Comparison of ENCODE assay signal across 24 cellular contexts in the genomic region with DNA sequence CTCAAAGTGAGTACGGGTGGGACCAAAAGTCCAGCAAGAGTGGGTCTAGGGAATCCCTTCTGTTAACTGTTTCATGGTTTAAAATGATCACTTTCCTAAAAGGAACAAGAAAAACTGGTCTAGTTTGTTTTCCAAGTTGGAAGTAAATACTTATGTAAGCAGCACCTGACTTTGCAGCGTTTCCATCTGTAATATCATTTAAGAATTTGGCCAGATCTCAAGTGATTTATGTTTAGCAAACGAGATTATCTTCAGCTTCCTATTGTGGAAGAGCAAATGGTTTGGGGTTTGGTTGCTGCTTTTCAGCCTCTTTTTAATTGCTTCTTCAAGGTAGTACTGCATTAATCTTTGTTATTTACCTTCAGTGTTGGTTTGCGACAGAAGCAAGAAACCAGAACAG. TPM values are rescaled to one million over a fixed set of nuclear protein-coding genes. Genes with fewer than 3 reads are reported as not detected.
DNase-seq lines count a peak whose midpoint lies in the region; ATAC-seq and TF ChIP-seq lines count a peak whose summit lies in the region.
"Had no signal": no experiment of that assay in that cellular context is flagged by ENCODE, and none has a peak within 500 bp of the region (broad histone marks: within the 10 kb centered on the region; RNA-seq: fewer than 3 reads in every experiment).

No MANE protein-coding gene starts in this region.

- no peaks in the 10 kb centered on the region for H3K36me3 Mint-ChIP-seq in natural killer cell treated with Interleukin-12 subunit alpha and Interleukin-12 subunit beta and Interleukin-15 and Interleukin-18, amount 100 ng/mL, for 72 hours

- POLR2A ChIA-PET in HEK293 (lab: Yijun Ruan, JAX) (interaction anchor here (1.0 kb wide), 1 partner anchor 16 kb away, joined by 3 read pairs; no protein-coding TSS in a partner anchor), PC-9 (lab: Charles Lee; ENCODE audit: unreplicated experiment) (interaction anchor here (0.6 kb wide), 1 partner anchor 51 kb away, joined by 3 read pairs; the partner anchor contains the start of gene FHIP1A)

- no peak overlapping the region for H2AFZ ChIP-seq in PC-9

- H3K9me3 ChIP-seq in HEK293 (ENCODE audit: control insufficient read depth, insufficient read depth, low read depth, low read length) (no peaks in the 10 kb centered on the region), PC-9 (ENCODE audit: insufficient read depth, low read depth) (no peaks in the 10 kb centered on the region)
- H3K9me3 ChIP-seq: ascending aorta, esophagus squamous epithelium, Peyer's patch, SK-N-SH, thyroid gland had no signal

- no peak overlapping the region for H3K27ac Mint-ChIP-seq in natural killer cell treated with Interleukin-12 subunit alpha and Interleukin-12 subunit beta and Interleukin-15 and Interleukin-18, amount 100 ng/mL, for 72 hours

- peaks cover 6% of the 10 kb centered on the region for H3F3A ChIP-seq in PC-9 (ENCODE audit: insufficient read depth, low read depth)

- H3K9me3 Mint-ChIP-seq in natural killer cell treated with Interleukin-12 subunit alpha and Interleukin-12 subunit beta and Interleukin-15 and Interleukin-18, amount 100 ng/mL, for 72 hours = no peaks in the 10 kb centered on the region
- H3K9me3 Mint-ChIP-seq: nephron had no signal

- intact Hi-C loops in PC-9 (cut with micrococcal nuclease; ENCODE audit: unreplicated experiment) = loop anchor here (2.0 kb wide), 1 partner anchor 49 kb away; no protein-coding TSS in a partner anchor
- intact Hi-C loops in Right ventricle myocardium superior (cut with DNase I) = no loop called here

- DNase-seq in PC-9 = peak in 1 of 2 experiments; percentile 61
- DNase-seq in left kidney (ENCODE audit: low read depth, low spot score) = peak; percentile 30
- no peak for DNase-seq in activated CD4-positive, alpha-beta T cell treated with anti-CD3 and anti-CD28 coated beads for 4 hours
- no peak for DNase-seq in Right ventricle myocardium superior
- no peak for DNase-seq in natural killer cell treated with Interleukin-12 subunit alpha and Interleukin-12 subunit beta and Interleukin-15 and Interleukin-18, amount 100 ng/mL, for 72 hours (ENCODE audit: low spot score)
- DNase-seq: activated CD4-positive, alpha-beta T cell treated with anti-CD3 and anti-CD28 coated beads for 1 hour; activated naive CD4-positive, alpha-beta T cell treated with anti-CD3 and anti-CD28 coated beads, Interleukin-2, amount 50 U/mL, for 16 hours; cerebellar nuclear complex; effector CD4-positive, alpha-beta T cell; esophagus squamous epithelium; GOT3; KG1; NCI-H2081; NCI-H526; Peyer's patch; SK-N-SH; small intestine; stimulated activated naive CD4-positive, alpha-beta T cell treated with Interleukin-2 at 50 U/mL for 16 hours; thyroid gland had no signal

- no peaks in the 10 kb centered on the region for H3K9me2 ChIP-seq in PC-9 (ENCODE audit: insufficient read depth)
- H3K9me2 ChIP-seq: SK-N-SH had no signal

- no peaks in the 10 kb centered on the region for H4K20me1 ChIP-seq in PC-9 (ENCODE audit: insufficient read depth)

- H3K36me3 ChIP-seq in HEK293 (ENCODE audit: control insufficient read depth in 2 of 2, insufficient read depth in 1 of 2, low read length in 2 of 2) = no peaks in the 10 kb centered on the region
- H3K36me3 ChIP-seq in PC-9 (ENCODE audit: low read depth) = no peaks in the 10 kb centered on the region
- H3K36me3 ChIP-seq: ascending aorta, esophagus squamous epithelium, Peyer's patch, thyroid gland had no signal

- 0 out of 2 replicates have a peak, but pooled peaks cover 5% of the 10 kb centered on the region for H3K79me2 ChIP-seq in PC-9 (ENCODE audit: low read depth)

- BruUV-seq in PC-9 (replicated peaks; lab: Mats Ljungman, UMichigan) = no TSS peak

- H3K4me2 ChIP-seq in PC-9 = peak overlapping the region; percentile 72

- H3K27me3 Mint-ChIP-seq in natural killer cell treated with Interleukin-12 subunit alpha and Interleukin-12 subunit beta and Interleukin-15 and Interleukin-18, amount 100 ng/mL, for 72 hours = peaks cover 16 to 20% of the 10 kb centered on the region in 2 donors

- H3K4me1 Mint-ChIP-seq in natural killer cell treated with Interleukin-12 subunit alpha and Interleukin-12 subunit beta and Interleukin-15 and Interleukin-18, amount 100 ng/mL, for 72 hours (ENCODE audit: low read depth in 2 of 2) = no peaks in the 10 kb centered on the region

- H3K4me3 ChIP-seq in HEK293 (ENCODE audit: low read depth, low read length) (no peak overlapping the region), PC-9 (peak overlapping the region; percentile 19; the same call in 1 of the 2 replicates)
- H3K4me3 ChIP-seq: ascending aorta, esophagus squamous epithelium, Peyer's patch, thyroid gland had no signal

- CTCF ChIA-PET in HEK293 (lab: Yijun Ruan, JAX) (interaction anchor here (0.8 kb wide), 1 partner anchor 155 kb away, joined by 3 read pairs; no protein-coding TSS in a partner anchor), PC-9 (lab: Charles Lee) (no interaction called here)

- no peak for ATAC-seq in GM21576 (IDR thresholded peaks at IDR 0.05; ENCODE audit: unreplicated experiment)
- no peak for ATAC-seq in Right ventricle myocardium superior (ENCODE audit: poor library complexity)
- ATAC-seq in natural killer cell treated with Interleukin-12 subunit alpha and Interleukin-12 subunit beta and Interleukin-15 and Interleukin-18, amount 100 ng/mL, for 72 hours = no peak

- no peak overlapping the region for H3K4me3 Mint-ChIP-seq in natural killer cell treated with Interleukin-12 subunit alpha and Interleukin-12 subunit beta and Interleukin-15 and Interleukin-18, amount 100 ng/mL, for 72 hours
- H3K4me3 Mint-ChIP-seq: nephron had no signal

- H3K27me3 ChIP-seq in PC-9 (ENCODE audit: insufficient read depth, low read depth) = no peaks in the 10 kb centered on the region
- H3K27me3 ChIP-seq: ascending aorta, esophagus squamous epithelium, Peyer's patch, thyroid gland had no signal

- no peak for TF ChIP-seq CTCF in 22Rv1 (IDR thresholded peaks at IDR 0.05)
- no peak for TF ChIP-seq CTCF in HEK293 (tag by site-specific recombination; IDR thresholded peaks at IDR 0.05)
- no peak for TF ChIP-seq CTCF in PC-9 (conservative IDR thresholded peaks at IDR 0.05)

- peak overlapping the region; percentile 61 for H3K27ac ChIP-seq in 22Rv1
- no peak overlapping the region for H3K27ac ChIP-seq in HEK293 (ENCODE audit: extremely low read depth, low read depth, low read length)
- peak overlapping the region; percentile 44 for H3K27ac ChIP-seq in PC-9
- H3K27ac ChIP-seq: ascending aorta, Peyer's patch, thyroid gland had no signal

- H3K4me1 ChIP-seq in HEK293 (ENCODE audit: control insufficient read depth, insufficient read depth, low read length) (peaks cover 42% of the 10 kb centered on the region), PC-9 (replicated peaks; ENCODE audit: insufficient read depth) (peaks cover 20% of the 10 kb centered on the region)
- H3K4me1 ChIP-seq: ascending aorta, Peyer's patch had no signal

TF ChIP-seq in HEK293, 187 proteins besides CTCF, POLR2A, EP300 and RAD21 (continues in another document):
- TF ChIP-seq FEZF1 (tag by site-specific recombination; IDR thresholded peaks at IDR 0.05) (peak; percentile 51), ZNF596 (tag by site-specific recombination; IDR thresholded peaks at IDR 0.05) (no peak)
- TF ChIP-seq, protein P1, sequence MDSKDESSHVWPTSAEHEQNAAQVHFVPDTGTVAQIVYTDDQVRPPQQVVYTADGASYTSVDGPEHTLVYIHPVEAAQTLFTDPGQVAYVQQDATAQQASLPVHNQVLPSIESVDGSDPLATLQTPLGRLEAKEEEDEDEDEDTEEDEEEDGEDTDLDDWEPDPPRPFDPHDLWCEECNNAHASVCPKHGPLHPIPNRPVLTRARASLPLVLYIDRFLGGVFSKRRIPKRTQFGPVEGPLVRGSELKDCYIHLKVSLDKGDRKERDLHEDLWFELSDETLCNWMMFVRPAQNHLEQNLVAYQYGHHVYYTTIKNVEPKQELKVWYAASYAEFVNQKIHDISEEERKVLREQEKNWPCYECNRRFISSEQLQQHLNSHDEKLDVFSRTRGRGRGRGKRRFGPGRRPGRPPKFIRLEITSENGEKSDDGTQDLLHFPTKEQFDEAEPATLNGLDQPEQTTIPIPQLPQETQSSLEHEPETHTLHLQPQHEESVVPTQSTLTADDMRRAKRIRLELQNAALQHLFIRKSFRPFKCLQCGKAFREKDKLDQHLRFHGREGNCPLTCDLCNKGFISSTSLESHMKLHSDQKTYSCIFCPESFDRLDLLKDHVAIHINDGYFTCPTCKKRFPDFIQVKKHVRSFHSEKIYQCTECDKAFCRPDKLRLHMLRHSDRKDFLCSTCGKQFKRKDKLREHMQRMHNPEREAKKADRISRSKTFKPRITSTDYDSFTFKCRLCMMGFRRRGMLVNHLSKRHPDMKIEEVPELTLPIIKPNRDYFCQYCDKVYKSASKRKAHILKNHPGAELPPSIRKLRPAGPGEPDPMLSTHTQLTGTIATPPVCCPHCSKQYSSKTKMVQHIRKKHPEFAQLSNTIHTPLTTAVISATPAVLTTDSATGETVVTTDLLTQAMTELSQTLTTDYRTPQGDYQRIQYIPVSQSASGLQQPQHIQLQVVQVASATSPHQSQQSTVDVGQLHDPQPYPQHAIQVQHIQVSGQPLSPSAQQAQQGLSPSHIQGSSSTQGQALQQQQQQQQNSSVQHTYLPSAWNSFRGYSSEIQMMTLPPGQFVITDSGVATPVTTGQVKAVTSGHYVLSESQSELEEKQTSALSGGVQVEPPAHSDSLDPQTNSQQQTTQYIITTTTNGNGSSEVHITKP (tag by site-specific recombination; IDR thresholded peaks at IDR 0.05) = 0 out of 2 replicates have a peak, but pooled peaks have one; percentile 12
- TF ChIP-seq, protein P2, sequence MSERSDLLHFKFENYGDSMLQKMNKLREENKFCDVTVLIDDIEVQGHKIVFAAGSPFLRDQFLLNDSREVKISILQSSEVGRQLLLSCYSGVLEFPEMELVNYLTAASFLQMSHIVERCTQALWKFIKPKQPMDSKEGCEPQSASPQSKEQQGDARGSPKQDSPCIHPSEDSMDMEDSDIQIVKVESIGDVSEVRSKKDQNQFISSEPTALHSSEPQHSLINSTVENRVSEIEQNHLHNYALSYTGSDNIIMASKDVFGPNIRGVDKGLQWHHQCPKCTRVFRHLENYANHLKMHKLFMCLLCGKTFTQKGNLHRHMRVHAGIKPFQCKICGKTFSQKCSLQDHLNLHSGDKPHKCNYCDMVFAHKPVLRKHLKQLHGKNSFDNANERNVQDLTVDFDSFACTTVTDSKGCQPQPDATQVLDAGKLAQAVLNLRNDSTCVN (tag by site-specific recombination; optimal IDR thresholded peaks at IDR 0.05) = no peak

RNA-seq across cellular contexts. Expression of gene FHIP1A, which starts 50.4 kb away (rescaled TPM):
- 33.7 and 35.5 TPM in 2 replicates for total RNA-seq in PC-9 (2021)
- 16.8 TPM for total RNA-seq in Right ventricle myocardium superior
- under 1 TPM; 0.12 to 0.39 TPM for total RNA-seq in natural killer cell treated with Interleukin-12 subunit alpha and Interleukin-12 subunit beta and Interleukin-15 and Interleukin-18, amount 100 ng/mL, for 72 hours
- total RNA-seq: ascending aorta had no signal

Comparison
In these comparisons a context has a peak if more than half of its experiments do, and no peak if none do; other contexts are left out.
1. RNA of gene FHIP1A, which starts 50.4 kb away (total RNA-seq): 33.7 to 35.5 TPM in PC-9 and 16.8 TPM in Right ventricle myocardium superior (single experiment); 0.12 to 0.39 TPM in natural killer cell treated with Interleukin-12 subunit alpha and Interleukin-12 subunit beta and Interleukin-15 and Interleukin-18, amount 100 ng/mL, for 72 hours; every median in the first group is over 10 times any median in the second.